8 cellular contexts compared by ENCODE assay signal in genomic region chr6:31042801-31043200, GRCh38. TPM values are rescaled to one million over a fixed set of nuclear protein-coding genes. Genes with fewer than 3 reads are reported as not detected.
A peak's percentile ranks its signal among the peaks of the same experiment; 100 is the strongest.
DNase-seq lines count a peak whose midpoint lies in the region; ATAC-seq and TF ChIP-seq lines count a peak whose summit lies in the region.

No MANE protein-coding gene starts in this region.

- H3K4me1 Mint-ChIP-seq in progenitor cell of endocrine pancreas (ENCODE audit: low read depth): peaks cover 16% of the 10 kb centered on the region

- in situ Hi-C loops in G401 (cut with HindIII; ENCODE audit: low sequenced_read_pairs): no loop called here

- ATAC-seq in GM19035 (IDR thresholded peaks at IDR 0.05; ENCODE audit: unreplicated experiment): no peak
- no peak for ATAC-seq in GM18520 (IDR thresholded peaks at IDR 0.05; ENCODE audit: unreplicated experiment)

- H3K27ac Mint-ChIP-seq in progenitor cell of endocrine pancreas: no peak overlapping the region

- DNase-seq in G401 (ENCODE audit: low spot score) (peak; percentile 42), LoVo (ENCODE audit: low spot score) (peak; percentile 8), fibroblast of pulmonary artery (ENCODE audit: low read depth) (peak; percentile 65), progenitor cell of endocrine pancreas (ENCODE audit: low spot score, unreplicated experiment) (peak; percentile 19), NCI-H187 treated with DMSO at 0.1 percent for 48 hours (lab: John Stamatoyannopoulos, UW) (no peak)
- peak; percentile 7 to 15 for DNase-seq in activated CD4-positive, alpha-beta T cell treated with anti-CD3 and anti-CD28 coated beads, Interleukin-2, amount 50 U/mL, for 4 hours

- H3K4me3 ChIP-seq in fibroblast of pulmonary artery (replicated peaks; ENCODE audit: low read depth, low read length): no peak overlapping the region

- no peak overlapping the region for H3K4me3 Mint-ChIP-seq in progenitor cell of endocrine pancreas (ENCODE audit: low read depth)

- H3K36me3 Mint-ChIP-seq in progenitor cell of endocrine pancreas (ENCODE audit: insufficient read depth): no peaks in the 10 kb centered on the region

- TF ChIP-seq CTCF in fibroblast of pulmonary artery (IDR thresholded peaks at IDR 0.05; ENCODE audit: low read length, missing control alignments): peak; percentile 73
- peak; percentile 58 for TF ChIP-seq CTCF in progenitor cell of endocrine pancreas (IDR thresholded peaks at IDR 0.05; ENCODE audit: unreplicated experiment)

- H3K27me3 Mint-ChIP-seq in progenitor cell of endocrine pancreas: peaks cover 51% of the 10 kb centered on the region

- H3K9me3 Mint-ChIP-seq in progenitor cell of endocrine pancreas (ENCODE audit: low read depth): no peaks in the 10 kb centered on the region

RNA-seq across cellular contexts. Expression of gene MUC22, which starts 32.5 kb away (rescaled TPM):
- not detected in 2 replicates for total RNA-seq in G401 (2014; rRNA removed; shearing (Covaris generic))
- not detected in 2 replicates for total RNA-seq in progenitor cell of endocrine pancreas

RNA-seq across cellular contexts. Expression of gene MUC21, which starts 59.3 kb away (rescaled TPM):
- total RNA-seq in G401 (2014; rRNA removed; shearing (Covaris generic)): not detected in 2 replicates
- not detected in 2 replicates for total RNA-seq in progenitor cell of endocrine pancreas
